Comparison of ENCODE assay signal across 29 cellular contexts in genomic region chr6:159399953-159400352, GRCh38.
"Had no signal": no experiment of that assay in that cellular context is flagged by ENCODE, and none has a peak within 500 bp of the region (broad histone marks: within the 10 kb centered on the region; RNA-seq: fewer than 3 reads in every experiment).

No MANE protein-coding gene starts in this region.

- ATAC-seq: activated CD4-positive, alpha-beta T cell treated with anti-CD3 and anti-CD28 coated beads for 36 hours; activated CD8-positive, alpha-beta memory T cell treated with anti-CD3 and anti-CD28 coated beads, Interleukin-2, amount 10 ng/mL, durations not matched to agents 7 days and 5 days; activated CD8-positive, alpha-beta T cell treated with anti-CD3 and anti-CD28 coated beads, Interleukin-2, amount 10 ng/mL, durations not matched to agents 7 days and 5 days; activated naive CD8-positive, alpha-beta T cell treated with anti-CD3 and anti-CD28 coated beads, Interleukin-2, amount 50 U/mL, for 24 hours; body of pancreas; T-helper 17 cell had no signal

- H3K4me1 Mint-ChIP-seq: activated CD4-positive, alpha-beta T cell treated with anti-CD3 and anti-CD28 coated beads for 36 hours; activated CD4-positive, alpha-beta T cell treated with anti-CD3 and anti-CD28 coated beads, Interleukin-2, amount 10 ng/mL, durations not matched to agents 24 days and 14 days; activated CD8-positive, alpha-beta memory T cell treated with anti-CD3 and anti-CD28 coated beads, Interleukin-2, amount 10 ng/mL, durations not matched to agents 7 days and 5 days; activated naive CD4-positive, alpha-beta T cell treated with anti-CD3 and anti-CD28 coated beads, Interleukin-2, amount 50 U/mL, for 24 hours; activated naive CD8-positive, alpha-beta T cell treated with anti-CD3 and anti-CD28 coated beads for 36 hours; activated naive CD8-positive, alpha-beta T cell treated with anti-CD3 and anti-CD28 coated beads, Interleukin-2, amount 50 U/mL, for 24 hours; T-helper 17 cell had no signal

- H3K36me3 ChIP-seq: adrenal gland, colonic mucosa had no signal

- H3K27ac Mint-ChIP-seq: activated CD4-positive, alpha-beta memory T cell treated with anti-CD3 and anti-CD28 coated beads for 36 hours; activated CD4-positive, alpha-beta T cell treated with anti-CD3 and anti-CD28 coated beads for 36 hours; activated CD4-positive, alpha-beta T cell treated with anti-CD3 and anti-CD28 coated beads, Interleukin-2, amount 10 ng/mL, durations not matched to agents 24 days and 14 days; activated CD8-positive, alpha-beta memory T cell treated with anti-CD3 and anti-CD28 coated beads, Interleukin-2, amount 10 ng/mL, durations not matched to agents 7 days and 5 days; activated CD8-positive, alpha-beta T cell treated with anti-CD3 and anti-CD28 coated beads, Interleukin-2, amount 10 ng/mL, durations not matched to agents 7 days and 5 days; activated naive CD4-positive, alpha-beta T cell treated with anti-CD3 and anti-CD28 coated beads for 36 hours; activated naive CD4-positive, alpha-beta T cell treated with anti-CD3 and anti-CD28 coated beads, Interleukin-2, amount 50 U/mL, for 24 hours; activated naive CD8-positive, alpha-beta T cell treated with anti-CD3 and anti-CD28 coated beads for 36 hours; activated naive CD8-positive, alpha-beta T cell treated with anti-CD3 and anti-CD28 coated beads, Interleukin-2, amount 50 U/mL, for 24 hours; activated T-helper 1 cell treated with anti-CD3 and anti-CD28 coated beads, Interleukin-12 subunit alpha, Interleukin-12 subunit beta, Interleukin-2, Interleukin-4 antibody, amounts not matched to agents 30 ng/mL and 10 ng/mL and 1 ng/mL, durations not matched to agents 14 hours and 24 hours and 36 hours; activated T-helper 2 cell treated with anti-CD3 and anti-CD28 coated beads, Interferon-gamma antibody, Interleukin-2, Interleukin-4, amounts not matched to agents 10 μg/mL and 5 μg/mL and 100 μg/mL, durations not matched to agents 14 hours and 24 hours and 36 hours; T-helper 17 cell had no signal

- H3K4me1 ChIP-seq: adrenal gland, body of pancreas, colonic mucosa had no signal

- H3K27me3 ChIP-seq: body of pancreas, colonic mucosa had no signal

- H3K36me3 Mint-ChIP-seq: activated CD4-positive, alpha-beta memory T cell treated with anti-CD3 and anti-CD28 coated beads for 36 hours; activated CD8-positive, alpha-beta memory T cell treated with anti-CD3 and anti-CD28 coated beads, Interleukin-2, amount 10 ng/mL, durations not matched to agents 7 days and 5 days; activated naive CD4-positive, alpha-beta T cell treated with anti-CD3 and anti-CD28 coated beads, Interleukin-2, amount 50 U/mL, for 24 hours; activated naive CD8-positive, alpha-beta T cell treated with anti-CD3 and anti-CD28 coated beads for 36 hours had no signal

- DNase-seq: activated CD4-positive, alpha-beta memory T cell treated with anti-CD3 and anti-CD28 coated beads for 36 hours; activated CD4-positive, alpha-beta T cell treated with anti-CD3 and anti-CD28 coated beads for 36 hours; activated CD4-positive, alpha-beta T cell treated with anti-CD3 and anti-CD28 coated beads, Interleukin-2, amount 10 ng/mL, durations not matched to agents 24 days and 14 days; activated CD4-positive, CD25-positive, alpha-beta regulatory T cell; activated CD4-positive, CD25-positive, alpha-beta regulatory T cell treated with anti-CD3 and anti-CD28 coated beads, Interleukin-2, amount 50 U/mL, for 72 hours; activated CD8-positive, alpha-beta memory T cell treated with anti-CD3 and anti-CD28 coated beads, Interleukin-2, amount 10 ng/mL, durations not matched to agents 7 days and 5 days; activated CD8-positive, alpha-beta memory T cell treated with anti-CD3 and anti-CD28 coated beads, Interleukin-2, amount 50 U/mL, for 4 hours; activated CD8-positive, alpha-beta T cell treated with anti-CD3 and anti-CD28 coated beads, Interleukin-2, amount 10 ng/mL, durations not matched to agents 7 days and 5 days; activated effector memory CD4-positive, alpha-beta T cell treated with anti-CD3 and anti-CD28 coated beads, Interleukin-2, amount 50 U/mL, for 16 hours; activated naive CD4-positive, alpha-beta T cell treated with anti-CD3 and anti-CD28 coated beads for 36 hours; activated naive CD8-positive, alpha-beta T cell treated with anti-CD3 and anti-CD28 coated beads for 36 hours; activated naive CD8-positive, alpha-beta T cell treated with anti-CD3 and anti-CD28 coated beads, Interleukin-2, amount 50 U/mL, for 24 hours; activated T-cell treated with anti-CD3 and anti-CD28 coated beads, Interleukin-2, amount 50 U/mL, for 1 hour; activated T-cell treated with anti-CD3 and anti-CD28 coated beads, Interleukin-2, amount 50 U/mL, for 48 hours; adrenal gland; amygdala; aorta; body of pancreas; central memory CD4-positive, alpha-beta T cell; cerebellar nuclear complex; colonic mucosa; effector CD8-positive, alpha-beta T cell; foreskin fibroblast; T-helper 1 cell; T-helper 17 cell had no signal

- H3K9me3 ChIP-seq: adrenal gland, body of pancreas, colonic mucosa had no signal

- H3K27me3 Mint-ChIP-seq: activated CD8-positive, alpha-beta memory T cell treated with anti-CD3 and anti-CD28 coated beads, Interleukin-2, amount 10 ng/mL, durations not matched to agents 7 days and 5 days had no signal

- H3K4me3 Mint-ChIP-seq: activated CD4-positive, alpha-beta memory T cell treated with anti-CD3 and anti-CD28 coated beads for 36 hours; activated CD4-positive, alpha-beta T cell treated with anti-CD3 and anti-CD28 coated beads for 36 hours; activated CD4-positive, alpha-beta T cell treated with anti-CD3 and anti-CD28 coated beads, Interleukin-2, amount 10 ng/mL, durations not matched to agents 24 days and 14 days; activated CD8-positive, alpha-beta memory T cell treated with anti-CD3 and anti-CD28 coated beads, Interleukin-2, amount 10 ng/mL, durations not matched to agents 7 days and 5 days; activated CD8-positive, alpha-beta T cell treated with anti-CD3 and anti-CD28 coated beads, Interleukin-2, amount 10 ng/mL, durations not matched to agents 7 days and 5 days; activated naive CD4-positive, alpha-beta T cell treated with anti-CD3 and anti-CD28 coated beads for 36 hours; activated naive CD4-positive, alpha-beta T cell treated with anti-CD3 and anti-CD28 coated beads, Interleukin-2, amount 50 U/mL, for 24 hours; activated naive CD8-positive, alpha-beta T cell treated with anti-CD3 and anti-CD28 coated beads for 36 hours; activated naive CD8-positive, alpha-beta T cell treated with anti-CD3 and anti-CD28 coated beads, Interleukin-2, amount 50 U/mL, for 24 hours; activated T-helper 1 cell treated with anti-CD3 and anti-CD28 coated beads, Interleukin-12 subunit alpha, Interleukin-12 subunit beta, Interleukin-2, Interleukin-4 antibody, amounts not matched to agents 30 ng/mL and 10 ng/mL and 1 ng/mL, durations not matched to agents 14 hours and 24 hours and 36 hours; T-helper 17 cell had no signal

- H3K9me3 Mint-ChIP-seq: activated CD4-positive, alpha-beta memory T cell treated with anti-CD3 and anti-CD28 coated beads for 36 hours; activated CD4-positive, alpha-beta T cell treated with anti-CD3 and anti-CD28 coated beads, Interleukin-2, amount 10 ng/mL, durations not matched to agents 24 days and 14 days; activated naive CD4-positive, alpha-beta T cell treated with anti-CD3 and anti-CD28 coated beads for 36 hours; activated naive CD4-positive, alpha-beta T cell treated with anti-CD3 and anti-CD28 coated beads, Interleukin-2, amount 50 U/mL, for 24 hours; activated naive CD8-positive, alpha-beta T cell treated with anti-CD3 and anti-CD28 coated beads for 36 hours; activated naive CD8-positive, alpha-beta T cell treated with anti-CD3 and anti-CD28 coated beads, Interleukin-2, amount 50 U/mL, for 24 hours; activated T-helper 1 cell treated with anti-CD3 and anti-CD28 coated beads, Interleukin-12 subunit alpha, Interleukin-12 subunit beta, Interleukin-2, Interleukin-4 antibody, amounts not matched to agents 30 ng/mL and 10 ng/mL and 1 ng/mL, durations not matched to agents 14 hours and 24 hours and 36 hours; activated T-helper 2 cell treated with anti-CD3 and anti-CD28 coated beads, Interferon-gamma antibody, Interleukin-2, Interleukin-4, amounts not matched to agents 10 μg/mL and 5 μg/mL and 100 μg/mL, durations not matched to agents 14 hours and 24 hours and 36 hours had no signal

- H3K27ac ChIP-seq: adrenal gland, body of pancreas, colonic mucosa, epithelial cell of prostate had no signal

- H3K4me3 ChIP-seq: adrenal gland, body of pancreas, colonic mucosa had no signal
